ENCODE assay signal across 1 cellular context in genomic region chr5:141691286-141691866, GRCh38.
TF ChIP-seq lines count a peak whose summit lies in the region.

No MANE protein-coding gene starts in this region.

TF ChIP-seq in K562, 482 proteins besides CTCF, POLR2A, EP300 and RAD21 (continued from another document):
- TF ChIP-seq RERE (CRISPR knock-in tag; IDR thresholded peaks at IDR 0.05; ENCODE audit: borderline replicate concordance), result no peak
- TF ChIP-seq, protein P1, sequence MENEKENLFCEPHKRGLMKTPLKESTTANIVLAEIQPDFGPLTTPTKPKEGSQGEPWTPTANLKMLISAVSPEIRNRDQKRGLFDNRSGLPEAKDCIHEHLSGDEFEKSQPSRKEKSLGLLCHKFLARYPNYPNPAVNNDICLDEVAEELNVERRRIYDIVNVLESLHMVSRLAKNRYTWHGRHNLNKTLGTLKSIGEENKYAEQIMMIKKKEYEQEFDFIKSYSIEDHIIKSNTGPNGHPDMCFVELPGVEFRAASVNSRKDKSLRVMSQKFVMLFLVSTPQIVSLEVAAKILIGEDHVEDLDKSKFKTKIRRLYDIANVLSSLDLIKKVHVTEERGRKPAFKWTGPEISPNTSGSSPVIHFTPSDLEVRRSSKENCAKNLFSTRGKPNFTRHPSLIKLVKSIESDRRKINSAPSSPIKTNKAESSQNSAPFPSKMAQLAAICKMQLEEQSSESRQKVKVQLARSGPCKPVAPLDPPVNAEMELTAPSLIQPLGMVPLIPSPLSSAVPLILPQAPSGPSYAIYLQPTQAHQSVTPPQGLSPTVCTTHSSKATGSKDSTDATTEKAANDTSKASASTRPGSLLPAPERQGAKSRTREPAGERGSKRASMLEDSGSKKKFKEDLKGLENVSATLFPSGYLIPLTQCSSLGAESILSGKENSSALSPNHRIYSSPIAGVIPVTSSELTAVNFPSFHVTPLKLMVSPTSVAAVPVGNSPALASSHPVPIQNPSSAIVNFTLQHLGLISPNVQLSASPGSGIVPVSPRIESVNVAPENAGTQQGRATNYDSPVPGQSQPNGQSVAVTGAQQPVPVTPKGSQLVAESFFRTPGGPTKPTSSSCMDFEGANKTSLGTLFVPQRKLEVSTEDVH (IDR thresholded peaks at IDR 0.05; ENCODE audit: low read depth, partially characterized antibody), result no peak
- TF ChIP-seq ELF1 (tag; IDR thresholded peaks at IDR 0.05), result no peak
- TF ChIP-seq MCM2 (IDR thresholded peaks at IDR 0.05; ENCODE audit: low read depth), result no peak
- no peak for TF ChIP-seq CUX1 (CRISPR knock-in tag; IDR thresholded peaks at IDR 0.05)
- no peak for TF ChIP-seq ZNF444 (CRISPR knock-in tag; IDR thresholded peaks at IDR 0.05)
- TF ChIP-seq SRF (CRISPR knock-in tag; IDR thresholded peaks at IDR 0.05), result peak; percentile 84 to 98
- TF ChIP-seq, protein P2, sequence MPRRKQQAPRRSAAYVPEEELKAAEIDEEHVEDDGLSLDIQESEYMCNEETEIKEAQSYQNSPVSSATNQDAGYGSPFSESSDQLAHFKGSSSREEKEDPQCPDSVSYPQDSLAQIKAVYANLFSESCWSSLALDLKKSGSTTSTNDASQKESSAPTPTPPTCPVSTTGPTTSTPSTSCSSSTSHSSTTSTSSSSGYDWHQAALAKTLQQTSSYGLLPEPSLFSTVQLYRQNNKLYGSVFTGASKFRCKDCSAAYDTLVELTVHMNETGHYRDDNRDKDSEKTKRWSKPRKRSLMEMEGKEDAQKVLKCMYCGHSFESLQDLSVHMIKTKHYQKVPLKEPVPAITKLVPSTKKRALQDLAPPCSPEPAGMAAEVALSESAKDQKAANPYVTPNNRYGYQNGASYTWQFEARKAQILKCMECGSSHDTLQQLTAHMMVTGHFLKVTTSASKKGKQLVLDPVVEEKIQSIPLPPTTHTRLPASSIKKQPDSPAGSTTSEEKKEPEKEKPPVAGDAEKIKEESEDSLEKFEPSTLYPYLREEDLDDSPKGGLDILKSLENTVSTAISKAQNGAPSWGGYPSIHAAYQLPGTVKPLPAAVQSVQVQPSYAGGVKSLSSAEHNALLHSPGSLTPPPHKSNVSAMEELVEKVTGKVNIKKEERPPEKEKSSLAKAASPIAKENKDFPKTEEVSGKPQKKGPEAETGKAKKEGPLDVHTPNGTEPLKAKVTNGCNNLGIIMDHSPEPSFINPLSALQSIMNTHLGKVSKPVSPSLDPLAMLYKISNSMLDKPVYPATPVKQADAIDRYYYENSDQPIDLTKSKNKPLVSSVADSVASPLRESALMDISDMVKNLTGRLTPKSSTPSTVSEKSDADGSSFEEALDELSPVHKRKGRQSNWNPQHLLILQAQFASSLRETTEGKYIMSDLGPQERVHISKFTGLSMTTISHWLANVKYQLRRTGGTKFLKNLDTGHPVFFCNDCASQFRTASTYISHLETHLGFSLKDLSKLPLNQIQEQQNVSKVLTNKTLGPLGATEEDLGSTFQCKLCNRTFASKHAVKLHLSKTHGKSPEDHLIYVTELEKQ (CRISPR knock-in tag; IDR thresholded peaks at IDR 0.05), result no peak
- TF ChIP-seq KAT7 (CRISPR knock-in tag; IDR thresholded peaks at IDR 0.05; ENCODE audit: borderline replicate concordance), result 0 out of 2 replicates have a peak, but pooled peaks have one; percentile 36
- TF ChIP-seq MED1 (CRISPR knock-in tag; IDR thresholded peaks at IDR 0.05; ENCODE audit: borderline replicate concordance), result no peak
